19 cellular contexts compared by ENCODE assay signal in genomic region chr14:79293482-79293881, GRCh38.
DNase-seq lines count a peak whose midpoint lies in the region; ATAC-seq and TF ChIP-seq lines count a peak whose summit lies in the region.
"Had no signal": no experiment of that assay in that cellular context is flagged by ENCODE, and none has a peak within 500 bp of the region (broad histone marks: within the 10 kb centered on the region; RNA-seq: fewer than 3 reads in every experiment).

No MANE protein-coding gene starts in this region.

- no peak overlapping the region for H3K9ac ChIP-seq in stomach smooth muscle (ENCODE audit: low read length in 2 of 2)

- no peaks in the 10 kb centered on the region for H3K9me3 ChIP-seq in stomach smooth muscle (ENCODE audit: control insufficient read depth in 2 of 2, low read length in 2 of 2)
- H3K9me3 ChIP-seq: gastrocnemius medialis, HAP-1, pancreas, tibial nerve had no signal

- no peaks in the 10 kb centered on the region for H3K36me3 ChIP-seq in stomach smooth muscle (ENCODE audit: control insufficient read depth in 2 of 2, insufficient read depth in 2 of 2, low read length in 2 of 2)
- H3K36me3 ChIP-seq: gastrocnemius medialis, HAP-1, pancreas, tibial nerve had no signal

- DNase-seq in NCI-H1105 treated with DMSO at 0.1 percent for 48 hours (lab: John Stamatoyannopoulos, UW) (peak; percentile 55), NCI-H1105 (lab: John Stamatoyannopoulos, UW) (no peak), iPS-NIHi11 (ENCODE audit: low spot score) (peak; percentile 7), GDM1 (lab: John Stamatoyannopoulos, UW) (no peak)
- DNase-seq: 8988T; activated CD4-positive, alpha-beta memory T cell treated with anti-CD3 and anti-CD28 coated beads for 36 hours; activated naive CD8-positive, alpha-beta T cell treated with anti-CD3 and anti-CD28 coated beads, Interleukin-2, amount 10 ng/mL, durations not matched to agents 7 days and 5 days; activated T-cell treated with anti-CD3 and anti-CD28 coated beads, Interleukin-2, amount 50 U/mL, for 48 hours; gastrocnemius medialis; mesenchymal stem cell; MV-4-11; pancreas had no signal

- H3K4me3 ChIP-seq in stomach smooth muscle (ENCODE audit: low read length in 2 of 2): peak overlapping the region; percentile 33 to 54
- H3K4me3 ChIP-seq: gastrocnemius medialis, HAP-1, pancreas, skin epidermis, tibial nerve had no signal

- peak overlapping the region; percentile 50 for H3K27ac ChIP-seq in stomach smooth muscle (ENCODE audit: low read length)
- H3K27ac ChIP-seq: gastrocnemius medialis, pancreas, skin epidermis had no signal

- ATAC-seq in SK-N-SH treated with all-trans-retinoic acid at 6 μM for 48 hours (peak; percentile 47; the same call in 2 of the 3 replicates), HG03439 (IDR thresholded peaks at IDR 0.05; ENCODE audit: unreplicated experiment) (no peak), HG03280 (IDR thresholded peaks at IDR 0.05; ENCODE audit: unreplicated experiment) (no peak)
- ATAC-seq: gastrocnemius medialis, pancreas had no signal

- H3K27me3 ChIP-seq in stomach smooth muscle (ENCODE audit: control insufficient read depth in 1 of 2, insufficient read depth in 2 of 2, low read length in 2 of 2): no peaks in the 10 kb centered on the region
- H3K27me3 ChIP-seq: gastrocnemius medialis, tibial nerve had no signal

- peaks cover 10% of the 10 kb centered on the region for H3K4me1 ChIP-seq in stomach smooth muscle (ENCODE audit: control insufficient read depth, insufficient read depth, low read length)
- H3K4me1 ChIP-seq: HAP-1, tibial nerve had no signal

TF ChIP-seq in SK-N-SH treated with all-trans-retinoic acid at 6 μM for 48 hours, 23 proteins besides CTCF, POLR2A, EP300 and RAD21:
- no peak for TF ChIP-seq GLIS3 (CRISPR knock-in tag; IDR thresholded peaks at IDR 0.05)
- TF ChIP-seq ZNF565 (CRISPR knock-in tag; conservative IDR thresholded peaks at IDR 0.05; ENCODE audit: low read depth): no peak
- no peak for TF ChIP-seq ZNF8 (CRISPR knock-in tag; IDR thresholded peaks at IDR 0.05)
- no peak for TF ChIP-seq TOX (CRISPR knock-in tag; IDR thresholded peaks at IDR 0.05; ENCODE audit: borderline replicate concordance)
- TF ChIP-seq SNAI2 (CRISPR knock-in tag; IDR thresholded peaks at IDR 0.05): no peak
- no peak for TF ChIP-seq ARNTL (CRISPR knock-in tag; IDR thresholded peaks at IDR 0.05; ENCODE audit: borderline replicate concordance, low read depth)
- no peak for TF ChIP-seq CSDC2 (CRISPR knock-in tag; IDR thresholded peaks at IDR 0.05)
- TF ChIP-seq POU6F1 (CRISPR knock-in tag; IDR thresholded peaks at IDR 0.05; ENCODE audit: borderline replicate concordance, low read depth): no peak
TF ChIP-seq in SK-N-SH treated with all-trans-retinoic acid at 6 μM for 48 hours: peak in this region for 0.

Comparison
In these comparisons a context has a peak if more than half of its experiments do, and no peak if none do; other contexts are left out.
1. DNase-seq: peak in NCI-H1105 treated with DMSO at 0.1 percent for 48 hours (single experiment) and iPS-NIHi11 (single experiment); none in NCI-H1105 (single experiment) and GDM1 (single experiment).